Comparison of ENCODE assay signal across 8 cellular contexts in the genomic region with DNA sequence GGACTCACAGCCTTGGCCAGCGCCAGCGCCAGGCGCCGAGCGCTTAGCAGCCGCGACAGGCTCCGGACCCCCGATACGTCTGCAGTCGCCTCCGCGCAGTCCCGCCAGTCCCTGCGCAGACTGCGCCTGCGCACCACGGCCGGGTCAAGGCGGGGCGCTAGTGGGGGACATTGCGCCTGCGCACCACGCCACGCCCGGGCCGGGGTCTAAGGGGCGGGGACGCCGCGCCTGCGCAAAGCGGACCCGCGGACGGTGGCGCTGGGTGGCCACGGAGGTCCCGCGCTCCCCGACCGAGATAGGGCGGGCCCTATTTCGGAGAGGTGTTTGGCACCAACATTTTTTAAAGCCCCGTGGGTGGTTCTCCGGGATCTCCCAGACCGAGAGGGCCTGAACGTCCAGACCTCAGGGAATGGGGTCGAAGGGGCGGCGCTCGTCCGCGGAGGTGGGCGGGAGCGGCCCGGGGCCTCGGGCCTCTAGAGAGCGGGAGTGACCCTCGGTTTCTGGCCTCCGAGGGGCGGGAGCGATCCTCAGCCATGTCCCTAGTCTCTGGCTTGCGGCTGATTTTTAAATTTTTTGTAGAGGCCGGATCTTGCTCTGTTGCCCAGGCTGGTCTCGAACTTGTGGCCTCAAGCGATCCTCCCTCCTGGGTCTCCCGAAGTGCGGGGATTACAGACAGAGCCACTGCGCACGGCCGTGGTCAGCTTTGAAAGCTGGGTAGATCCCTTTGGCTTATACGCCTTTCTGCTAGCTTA.
DNase-seq lines count a peak whose midpoint lies in the region; ATAC-seq and TF ChIP-seq lines count a peak whose summit lies in the region.
"Not testable (repeated sequence)": the region's sequence is repeated elsewhere in the genome, so short reads cannot be mapped to it uniquely, and the experiment has no call there.

No MANE protein-coding gene starts in this region.

- not testable (repeated sequence) for H3F3A ChIP-seq in SU-DHL-6 (ENCODE audit: insufficient read depth)

- H3K9me3 Mint-ChIP-seq in activated naive CD8-positive, alpha-beta T cell treated with anti-CD3 and anti-CD28 coated beads for 36 hours, result not testable (repeated sequence)

- H3K4me2 ChIP-seq in SU-DHL-6 (ENCODE audit: low read depth, low read length, poor library complexity, severe bottlenecking), result peak overlapping the region; percentile 47

- peak overlapping the region; percentile 84 for H2AFZ ChIP-seq in SU-DHL-6 (ENCODE audit: low read depth, low read length, severe bottlenecking)

- peak overlapping the region; percentile 63 for H3K4me3 ChIP-seq in SU-DHL-6 (ENCODE audit: insufficient read depth, low read length, poor library complexity, severe bottlenecking)

- peak overlapping the region; percentile 79 for H3K4me3 Mint-ChIP-seq in activated naive CD8-positive, alpha-beta T cell treated with anti-CD3 and anti-CD28 coated beads for 36 hours

- not testable (repeated sequence) for H3K36me3 ChIP-seq in SU-DHL-6 (ENCODE audit: low read length)

- H3K9me2 ChIP-seq in SU-DHL-6 (replicated peaks; ENCODE audit: insufficient read depth, low read length), result not testable (repeated sequence)

- not testable (repeated sequence) for H3K79me2 ChIP-seq in SU-DHL-6 (ENCODE audit: insufficient read depth, low read length)

- not testable (repeated sequence) for TF ChIP-seq CTCF in C4-2B (conservative IDR thresholded peaks at IDR 0.05); SU-DHL-6 (IDR thresholded peaks at IDR 0.05; ENCODE audit: insufficient read depth, low read length, poor library complexity, severe bottlenecking); foreskin keratinocyte (conservative IDR thresholded peaks at IDR 0.05)

- ATAC-seq in GM19397 (IDR thresholded peaks at IDR 0.05; ENCODE audit: unreplicated experiment) (peak; percentile 78), HG03175 (IDR thresholded peaks at IDR 0.05; ENCODE audit: unreplicated experiment) (peak; percentile 83), foreskin keratinocyte (peak; percentile 59)

- not testable (repeated sequence) for H3K4me1 ChIP-seq in foreskin keratinocyte

- peak overlapping the region; percentile 60 for H3K27ac Mint-ChIP-seq in activated naive CD8-positive, alpha-beta T cell treated with anti-CD3 and anti-CD28 coated beads for 36 hours

- not testable (repeated sequence) for H3K4me1 Mint-ChIP-seq in activated naive CD8-positive, alpha-beta T cell treated with anti-CD3 and anti-CD28 coated beads for 36 hours

- H3K27me3 ChIP-seq in SU-DHL-6 (ENCODE audit: low read length); foreskin keratinocyte: not testable (repeated sequence)

- H3K9me3 ChIP-seq in SU-DHL-6 (ENCODE audit: insufficient read depth, low read length), result not testable (repeated sequence)

- not testable (repeated sequence) for H3K27me3 Mint-ChIP-seq in activated naive CD8-positive, alpha-beta T cell treated with anti-CD3 and anti-CD28 coated beads for 36 hours

- peak overlapping the region; percentile 89 for H3K27ac ChIP-seq in C4-2B
- H3K27ac ChIP-seq in SU-DHL-6 (ENCODE audit: low read depth, low read length), result not testable (repeated sequence)
- H3K27ac ChIP-seq in foreskin keratinocyte, result peak overlapping the region; percentile 76

- H3K9ac ChIP-seq in SU-DHL-6 (ENCODE audit: low read length), result peak overlapping the region; percentile 66

- peak; percentile 93 for DNase-seq in activated naive CD8-positive, alpha-beta T cell treated with anti-CD3 and anti-CD28 coated beads for 36 hours
- DNase-seq in foreskin keratinocyte (peak; percentile 8 to 38), myocyte (ENCODE audit: low read depth) (peak; percentile 82)
- peak; percentile 61 for DNase-seq in stimulated activated CD8-positive, alpha-beta memory T cell treated with anti-CD3 and anti-CD28 coated beads, Interleukin-12 subunit alpha, Interleukin-12 subunit beta, amount 100 ng/mL, for 24 hours (ENCODE audit: extremely low read depth)

- not testable (repeated sequence) for H3K36me3 Mint-ChIP-seq in activated naive CD8-positive, alpha-beta T cell treated with anti-CD3 and anti-CD28 coated beads for 36 hours

- H4K20me1 ChIP-seq in SU-DHL-6 (ENCODE audit: low read depth, low read length), result not testable (repeated sequence)

Comparison
In these comparisons a context has a peak if more than half of its experiments do, and no peak if none do; other contexts are left out.
1. DNase-seq: peak in every context shown above with its lines; median percentile 93 in activated naive CD8-positive, alpha-beta T cell treated with anti-CD3 and anti-CD28 coated beads for 36 hours; 82 in myocyte; 61 in stimulated activated CD8-positive, alpha-beta memory T cell treated with anti-CD3 and anti-CD28 coated beads, Interleukin-12 subunit alpha, Interleukin-12 subunit beta, amount 100 ng/mL, for 24 hours; 23 in foreskin keratinocyte.